In the genomic region with DNA sequence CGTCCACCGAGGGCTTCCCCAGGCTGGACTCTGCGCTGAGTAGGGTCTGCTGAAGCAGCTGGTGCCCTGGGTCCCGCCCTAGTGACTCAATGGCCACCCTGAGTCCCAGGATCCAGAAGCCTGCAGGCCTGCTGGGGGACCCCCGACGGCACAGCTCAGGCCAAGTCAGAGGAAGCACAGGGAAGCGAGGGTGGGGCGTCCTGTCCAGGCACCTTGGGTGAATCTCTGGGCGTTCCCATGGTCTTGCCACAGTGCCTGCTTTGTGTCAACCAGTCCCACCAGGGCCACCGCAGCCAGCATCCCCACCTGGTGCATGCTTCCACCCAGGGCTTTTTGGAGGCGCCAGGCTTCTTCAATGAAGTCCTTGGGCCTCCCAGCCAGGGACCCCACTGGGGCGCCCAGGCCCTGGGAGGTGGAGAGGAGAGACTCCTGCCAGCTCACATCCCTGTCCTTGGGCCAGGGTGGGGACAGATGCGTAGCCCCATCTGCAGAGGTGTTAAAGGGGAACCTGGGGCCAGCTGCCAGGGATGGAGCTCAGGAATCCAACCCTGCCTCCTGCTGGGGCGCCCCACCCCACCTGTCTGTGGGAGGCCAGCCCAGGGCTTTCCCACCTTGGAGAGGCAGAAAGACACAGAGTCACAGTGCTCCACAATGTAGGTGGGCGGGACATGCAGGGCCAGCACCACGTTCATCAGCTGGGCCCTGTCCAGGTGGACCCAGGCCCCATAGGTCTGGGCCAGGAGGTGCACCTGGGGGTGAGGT, we compare ENCODE assay signal across 21 cellular contexts. TPM values are rescaled to one million over a fixed set of nuclear protein-coding genes. Genes with fewer than 3 reads are reported as not detected.
"Had no signal": no experiment of that assay in that cellular context is flagged by ENCODE, and none has a peak within 500 bp of the region (broad histone marks: within the 10 kb centered on the region; RNA-seq: fewer than 3 reads in every experiment).

No MANE protein-coding gene starts in this region.

- H3K36me3 Mint-ChIP-seq: activated CD8-positive, alpha-beta memory T cell treated with anti-CD3 and anti-CD28 coated beads, Interleukin-2, amount 10 ng/mL, durations not matched to agents 7 days and 5 days; activated naive CD4-positive, alpha-beta T cell treated with anti-CD3 and anti-CD28 coated beads, Interleukin-2, amount 50 U/mL, for 72 hours; naive B cell had no signal

- H3K36me3 ChIP-seq: colonic mucosa, lower lobe of right lung had no signal

- H3K27me3 ChIP-seq: body of pancreas, colonic mucosa, SJSA1 had no signal

- H3K4me3 ChIP-seq: body of pancreas, colonic mucosa, lower lobe of right lung, SJSA1 had no signal

- H3K27me3 Mint-ChIP-seq: effector memory CD8-positive, alpha-beta T cell had no signal

- H3K27ac Mint-ChIP-seq: activated CD8-positive, alpha-beta memory T cell treated with anti-CD3 and anti-CD28 coated beads, Interleukin-2, amount 10 ng/mL, durations not matched to agents 7 days and 5 days; activated naive CD4-positive, alpha-beta T cell treated with anti-CD3 and anti-CD28 coated beads, Interleukin-2, amount 50 U/mL, for 72 hours; effector memory CD8-positive, alpha-beta T cell had no signal

- H3K27ac ChIP-seq: body of pancreas, colonic mucosa, epithelial cell of prostate, lower lobe of right lung, SJSA1 had no signal

- H3K9me3 ChIP-seq: body of pancreas, colonic mucosa, lower lobe of right lung, SJSA1 had no signal

- H3K4me3 Mint-ChIP-seq: activated CD8-positive, alpha-beta memory T cell treated with anti-CD3 and anti-CD28 coated beads, Interleukin-2, amount 10 ng/mL, durations not matched to agents 7 days and 5 days; effector memory CD8-positive, alpha-beta T cell had no signal

- H3K9me3 Mint-ChIP-seq: activated naive CD4-positive, alpha-beta T cell treated with anti-CD3 and anti-CD28 coated beads, Interleukin-2, amount 50 U/mL, for 72 hours; effector memory CD8-positive, alpha-beta T cell had no signal

- DNase-seq: activated CD4-positive, alpha-beta T cell treated with anti-CD3 and anti-CD28 coated beads, Interleukin-2, amount 50 U/mL, for 48 hours; activated CD4-positive, CD25-positive, alpha-beta regulatory T cell treated with anti-CD3 and anti-CD28 coated beads, Interleukin-2, amount 50 U/mL, for 72 hours; activated CD8-positive, alpha-beta memory T cell treated with anti-CD3 and anti-CD28 coated beads, Interleukin-2, amount 10 ng/mL, durations not matched to agents 7 days and 5 days; activated T-cell treated with anti-CD3 and anti-CD28 coated beads, Interleukin-2, amount 50 U/mL, for 1 hour; central memory CD4-positive, alpha-beta T cell; colonic mucosa; effector memory CD8-positive, alpha-beta T cell; foreskin melanocyte; left colon; lower lobe of right lung; naive B cell; stimulated activated CD4-positive, alpha-beta T cell treated with anti-CD3 and anti-CD28 coated beads, Interleukin-2, amount 100 ng/mL, for 48 hours; stimulated activated naive CD4-positive, alpha-beta T cell; T-helper 9 cell had no signal

RNA-seq across cellular contexts. Expression of a gene that starts 17.8 kb away (rescaled TPM):
- total RNA-seq: activated CD8-positive, alpha-beta memory T cell treated with anti-CD3 and anti-CD28 coated beads, Interleukin-2, amount 10 ng/mL, durations not matched to agents 7 days and 5 days; activated naive CD4-positive, alpha-beta T cell treated with anti-CD3 and anti-CD28 coated beads, Interleukin-2, amount 50 U/mL, for 72 hours; body of pancreas; colonic mucosa; fibroblast of lung; left colon; lower lobe of right lung; SJSA1; skeletal muscle tissue; ureter had no signal
- polyA plus RNA-seq: fibroblast of lung had no signal

RNA-seq across cellular contexts. Expression of a gene that starts 35.2 kb away (rescaled TPM):
- total RNA-seq: body of pancreas had no signal
